In genomic region chr6:55772730-55773129, GRCh38 we compare ENCODE assay signal across 24 cellular contexts.
"Had no signal": no experiment of that assay in that cellular context is flagged by ENCODE, and none has a peak within 500 bp of the region (broad histone marks: within the 10 kb centered on the region; RNA-seq: fewer than 3 reads in every experiment).

No MANE protein-coding gene starts in this region.

- H3K27me3 Mint-ChIP-seq: naive B cell; progenitor cell of endocrine pancreas; stimulated activated naive CD8-positive, alpha-beta T cell treated with anti-CD3 and anti-CD28 coated beads, Interleukin-15, amount 100 ng/mL, for 72 hours had no signal

- H3K36me3 Mint-ChIP-seq: mesothelial cell of epicardium, naive B cell had no signal

- H3K4me1 Mint-ChIP-seq: naive B cell; neural progenitor cell; stimulated activated naive CD8-positive, alpha-beta T cell treated with anti-CD3 and anti-CD28 coated beads, Interleukin-15, amount 100 ng/mL, for 72 hours had no signal

- H3K27ac Mint-ChIP-seq: mesothelial cell of epicardium; naive B cell; neural progenitor cell; progenitor cell of endocrine pancreas; stimulated activated naive CD8-positive, alpha-beta T cell treated with anti-CD3 and anti-CD28 coated beads, Interleukin-15, amount 100 ng/mL, for 72 hours had no signal

- DNase-seq: dermis blood vessel endothelial cell; effector memory CD4-positive, alpha-beta T cell; foreskin keratinocyte; heart left ventricle; kidney; mesenchymal stem cell; mucosa of descending colon; naive B cell; right lobe of liver; small intestine; stimulated activated CD4-positive, alpha-beta T cell treated with anti-CD3 and anti-CD28 coated beads, Interleukin-15, amount 100 ng/mL, for 24 hours; stimulated activated CD4-positive, alpha-beta T cell treated with anti-CD3 and anti-CD28 coated beads, Interleukin-2, amount 100 ng/mL, for 48 hours; stimulated activated CD8-positive, alpha-beta memory T cell treated with anti-CD3 and anti-CD28 coated beads, Interleukin-4, amount 100 ng/mL, for 48 hours; stimulated activated naive CD4-positive, alpha-beta T cell; stimulated activated naive CD8-positive, alpha-beta T cell treated with anti-CD3 and anti-CD28 coated beads, Interleukin-15, amount 100 ng/mL, for 72 hours; transverse colon; upper lobe of right lung; uterus had no signal

- H3K9me3 Mint-ChIP-seq: nephron; neural progenitor cell; stimulated activated naive CD8-positive, alpha-beta T cell treated with anti-CD3 and anti-CD28 coated beads, Interleukin-15, amount 100 ng/mL, for 72 hours had no signal

- H3K4me3 Mint-ChIP-seq: mesothelial cell of epicardium; naive B cell; nephron; neural progenitor cell; stimulated activated naive CD8-positive, alpha-beta T cell treated with anti-CD3 and anti-CD28 coated beads, Interleukin-15, amount 100 ng/mL, for 72 hours had no signal

- ATAC-seq: foreskin keratinocyte; gastroesophageal sphincter; heart left ventricle; left lobe of liver; mucosa of descending colon; right lobe of liver; stimulated activated naive CD8-positive, alpha-beta T cell treated with anti-CD3 and anti-CD28 coated beads, Interleukin-15, amount 100 ng/mL, for 72 hours; upper lobe of right lung had no signal
